Comparison of ENCODE assay signal across 17 cellular contexts in genomic region chr2:138432971-138433370, GRCh38.
DNase-seq lines count a peak whose midpoint lies in the region; ATAC-seq and TF ChIP-seq lines count a peak whose summit lies in the region.
"Had no signal": no experiment of that assay in that cellular context is flagged by ENCODE, and none has a peak within 500 bp of the region (broad histone marks: within the 10 kb centered on the region; RNA-seq: fewer than 3 reads in every experiment).

No MANE protein-coding gene starts in this region.

- no peak overlapping the region for H3K4ac ChIP-seq in trophoblast cell (ENCODE audit: low read depth, low read length)

- intact Hi-C loops in mammary epithelial cell (cut with micrococcal nuclease), result no loop called here
- intact Hi-C loops in CD4-positive, alpha-beta T cell (cut with DNase I, micrococcal nuclease), result no loop called here

- H3K4me3 ChIP-seq in GM12865 (ENCODE audit: low read depth, low read length) (no peak overlapping the region), mammary epithelial cell (replicated peaks in 1 of 3; ENCODE audit: insufficient read depth in 1 of 3, low read depth in 2 of 3, low read length in 3 of 3) (no peak overlapping the region), trophoblast cell (ENCODE audit: low read depth, low read length) (no peak overlapping the region), HAP-1 (no peak overlapping the region), WERI-Rb-1 (ENCODE audit: low read depth, low read length) (no peak overlapping the region)

- H3K27me3 ChIP-seq in mammary epithelial cell (ENCODE audit: insufficient read depth, low read length) (no peaks in the 10 kb centered on the region), trophoblast cell (ENCODE audit: insufficient read depth, low read length) (no peaks in the 10 kb centered on the region), HAP-1 (ENCODE audit: low read depth) (no peaks in the 10 kb centered on the region), WERI-Rb-1 (ENCODE audit: insufficient read depth, low read depth, severe bottlenecking) (no peaks in the 10 kb centered on the region)
- no peaks in the 10 kb centered on the region for H3K27me3 ChIP-seq in CD4-positive, alpha-beta T cell (ENCODE audit: control insufficient read depth, insufficient read depth, low read length)

- ATAC-seq in HG02610 (IDR thresholded peaks at IDR 0.05; ENCODE audit: unreplicated experiment), result peak; percentile 52
- no peak for ATAC-seq in HG03280 (IDR thresholded peaks at IDR 0.05; ENCODE audit: unreplicated experiment)
- ATAC-seq in CD4-positive, alpha-beta T cell (ENCODE audit: poor library complexity), result no peak
- ATAC-seq: activated CD4-positive, CD25-positive, alpha-beta regulatory T cell treated with anti-CD3 and anti-CD28 coated beads, Interleukin-2, amount 50 U/mL, for 24 hours; naive thymus-derived CD4-positive, alpha-beta T cell; sciatic nerve had no signal

- peak overlapping the region; percentile 61 for H3K14ac ChIP-seq in trophoblast cell (ENCODE audit: low read length)

- H3K23ac ChIP-seq in trophoblast cell (ENCODE audit: low read length), result no peak overlapping the region

- no peak overlapping the region for H3K4me3 Mint-ChIP-seq in CD4-positive, alpha-beta T cell
- H3K4me3 Mint-ChIP-seq: CD14-positive monocyte; dendritic cell treated with granulocyte-macrophage colony-stimulating factor and Interleukin-4, amounts not matched to agents 40 ng/mL and 50 ng/mL, for 4 days; naive thymus-derived CD4-positive, alpha-beta T cell had no signal

- DNase-seq in GM12865 (ENCODE audit: low read depth), result peak; percentile 5
- DNase-seq in mammary epithelial cell, result peak; percentile 55
- DNase-seq in trophoblast cell, result no peak
- DNase-seq in HAP-1 (ENCODE audit: low spot score in 2 of 2), result no peak
- no peak for DNase-seq in WERI-Rb-1
- DNase-seq in CD4-positive, alpha-beta T cell, result no peak
- DNase-seq: activated T-cell treated with anti-CD3 and anti-CD28 coated beads for 4 hours; amniotic stem cell; glutamatergic neuron; naive thymus-derived CD4-positive, alpha-beta T cell; NCI-H1417 treated with DMSO at 0.1 percent for 48 hours had no signal

- no peak overlapping the region for H4K12ac ChIP-seq in trophoblast cell (ENCODE audit: low read depth, low read length)

- no peak for TF ChIP-seq CTCF in GM12865 (IDR thresholded peaks at IDR 0.05; ENCODE audit: insufficient read depth, low read depth, low read length, missing control alignments)
- no peak for TF ChIP-seq CTCF in mammary epithelial cell (conservative IDR thresholded peaks at IDR 0.05 in 1 of 2, IDR thresholded peaks at IDR 0.05 in 1 of 2; ENCODE audit: extremely low read depth in 1 of 2, insufficient read depth in 1 of 2, low read depth in 1 of 2, low read length in 2 of 2)
- no peak for TF ChIP-seq CTCF in WERI-Rb-1 (IDR thresholded peaks at IDR 0.05; ENCODE audit: low read depth, low read length)
- no peak for TF ChIP-seq CTCF in CD4-positive, alpha-beta T cell (IDR thresholded peaks at IDR 0.05)

- H3K9ac ChIP-seq in mammary epithelial cell (ENCODE audit: insufficient read depth, low read length) (no peak overlapping the region), trophoblast cell (ENCODE audit: low read length) (no peak overlapping the region)

- H4K8ac ChIP-seq in trophoblast cell (ENCODE audit: low read depth, low read length), result no peak overlapping the region

- H3K18ac ChIP-seq in trophoblast cell (ENCODE audit: low read length), result no peak overlapping the region

- H3K4me1 Mint-ChIP-seq in CD4-positive, alpha-beta T cell (ENCODE audit: low read depth), result no peaks in the 10 kb centered on the region
- H3K4me1 Mint-ChIP-seq: CD14-positive monocyte; naive thymus-derived CD4-positive, alpha-beta T cell had no signal

- H2AFZ ChIP-seq in mammary epithelial cell (ENCODE audit: low read depth, low read length) (no peak overlapping the region), trophoblast cell (ENCODE audit: insufficient read depth, low read length, poor library complexity) (no peak overlapping the region)

- no peaks in the 10 kb centered on the region for H4K20me1 ChIP-seq in mammary epithelial cell (ENCODE audit: insufficient read depth, low read length)

- H3K9me3 Mint-ChIP-seq in CD4-positive, alpha-beta T cell, result peaks cover 2% of the 10 kb centered on the region
- H3K9me3 Mint-ChIP-seq: dendritic cell treated with granulocyte-macrophage colony-stimulating factor and Interleukin-4, amounts not matched to agents 40 ng/mL and 50 ng/mL, for 4 days had no signal

- peaks cover 22% of the 10 kb centered on the region for H3K4me1 ChIP-seq in mammary epithelial cell (ENCODE audit: insufficient read depth, low read length)
- peaks cover 12 to 14% of the 10 kb centered on the region in 2 experiments for H3K4me1 ChIP-seq in trophoblast cell (ENCODE audit: control insufficient read depth in 1 of 2, insufficient read depth in 2 of 2, low read length in 2 of 2)
- peaks cover 7% of the 10 kb centered on the region for H3K4me1 ChIP-seq in HAP-1

- H3K79me2 ChIP-seq in mammary epithelial cell (ENCODE audit: insufficient read depth, low read length) (no peaks in the 10 kb centered on the region), trophoblast cell (ENCODE audit: control insufficient read depth, insufficient read depth, low read length, poor library complexity) (peaks cover 2% of the 10 kb centered on the region)

- POLR2A ChIA-PET in CD4-positive, alpha-beta T cell (lab: Charles Lee), result no interaction called here

- H3K36me3 Mint-ChIP-seq in CD4-positive, alpha-beta T cell (ENCODE audit: low read depth), result no peaks in the 10 kb centered on the region
- H3K36me3 Mint-ChIP-seq: CD14-positive monocyte; naive thymus-derived CD4-positive, alpha-beta T cell had no signal

- peak overlapping the region; percentile 37 for H4K91ac ChIP-seq in trophoblast cell (ENCODE audit: low read depth, low read length)

- CTCF ChIA-PET in mammary epithelial cell (lab: Charles Lee; ENCODE audit: low non-redundant PET), result no interaction called here
- CTCF ChIA-PET in CD4-positive, alpha-beta T cell (lab: Charles Lee), result no interaction called here

- H3K79me1 ChIP-seq in trophoblast cell (ENCODE audit: low read length), result peaks cover 22% of the 10 kb centered on the region

- H2BK12ac ChIP-seq in trophoblast cell (ENCODE audit: low read length), result peak overlapping the region; percentile 91

- BruUV-seq in mammary epithelial cell (replicated peaks; lab: Mats Ljungman, UMichigan), result no TSS peak

- 46% methylated on average over 2 of the region's 2 CpGs for WGBS in mammary epithelial cell (ENCODE audit: low coverage, missing lambda C conversion rate)
- WGBS in trophoblast cell (ENCODE audit: extremely low coverage, insufficient coverage, insufficient read length), result no CpG with 5 or more reads among the region's 2 CpGs

- no peak overlapping the region for H3K27ac ChIP-seq in mammary epithelial cell (ENCODE audit: insufficient read depth, low read depth, low read length)
- peak overlapping the region; percentile 71 for H3K27ac ChIP-seq in trophoblast cell (ENCODE audit: low read depth, low read length)
- H3K27ac ChIP-seq in WERI-Rb-1, result no peak overlapping the region
- H3K27ac ChIP-seq in CD4-positive, alpha-beta T cell (ENCODE audit: low read depth, low read length), result no peak overlapping the region

- peak overlapping the region; percentile 60 for H2BK120ac ChIP-seq in trophoblast cell (ENCODE audit: insufficient read depth, low read length, poor library complexity)

- H3K9me3 ChIP-seq in mammary epithelial cell (replicated peaks; ENCODE audit: insufficient read depth, low read length), result no peaks in the 10 kb centered on the region
- no peaks in the 10 kb centered on the region for H3K9me3 ChIP-seq in trophoblast cell (ENCODE audit: insufficient read depth, low read depth, low read length)
- H3K9me3 ChIP-seq in HAP-1, result no peaks in the 10 kb centered on the region
- H3K9me3 ChIP-seq in WERI-Rb-1 (ENCODE audit: severe bottlenecking), result no peaks in the 10 kb centered on the region
- no peaks in the 10 kb centered on the region for H3K9me3 ChIP-seq in CD4-positive, alpha-beta T cell (ENCODE audit: control insufficient read depth, low read length)

- no peak overlapping the region for H3K27ac Mint-ChIP-seq in CD4-positive, alpha-beta T cell
- H3K27ac Mint-ChIP-seq: CD14-positive monocyte; dendritic cell treated with granulocyte-macrophage colony-stimulating factor and Interleukin-4, amounts not matched to agents 40 ng/mL and 50 ng/mL, for 4 days; naive thymus-derived CD4-positive, alpha-beta T cell had no signal

- dilution Hi-C loops in mammary epithelial cell (cut with HindIII; ENCODE audit: low sequenced_read_pairs), result no loop called here

- peak overlapping the region; percentile 29 for H2AK5ac ChIP-seq in trophoblast cell (ENCODE audit: low read length)

- in situ Hi-C loops in mammary epithelial cell (cut with MboI; ENCODE audit: low sequenced_read_pairs in 2 of 2) (no loop called here), HAP-1 (cut with MboI; ENCODE audit: low sequenced_read_pairs) (no loop called here)

- H3K36me3 ChIP-seq in mammary epithelial cell (ENCODE audit: insufficient read depth, low read length), result no peaks in the 10 kb centered on the region
- H3K36me3 ChIP-seq in trophoblast cell (ENCODE audit: control insufficient read depth in 1 of 2, insufficient read depth in 2 of 2, low read length in 2 of 2), result no peaks in the 10 kb centered on the region
- H3K36me3 ChIP-seq in HAP-1 (replicated peaks), result no peaks in the 10 kb centered on the region
- H3K36me3 ChIP-seq in WERI-Rb-1, result no peaks in the 10 kb centered on the region

- H3K27me3 Mint-ChIP-seq in CD4-positive, alpha-beta T cell, result no peaks in the 10 kb centered on the region
- H3K27me3 Mint-ChIP-seq: dendritic cell treated with granulocyte-macrophage colony-stimulating factor and Interleukin-4, amounts not matched to agents 40 ng/mL and 50 ng/mL, for 4 days had no signal

- H2BK5ac ChIP-seq in trophoblast cell (ENCODE audit: low read depth, low read length, poor library complexity), result no peak overlapping the region

- H3K4me2 ChIP-seq in mammary epithelial cell (ENCODE audit: insufficient read depth, low read depth, low read length), result peak overlapping the region; percentile 15
- H3K4me2 ChIP-seq in trophoblast cell (ENCODE audit: low read length), result no peak overlapping the region

Comparison
In these comparisons a context has a peak if more than half of its experiments do, and no peak if none do; other contexts are left out.
1. DNase-seq: peak in GM12865 (single experiment) and mammary epithelial cell (single experiment); none in trophoblast cell (0 of 2), HAP-1 (0 of 2), WERI-Rb-1 (single experiment) and CD4-positive, alpha-beta T cell (0 of 10).